13 cellular contexts compared by ENCODE assay signal in the genomic region with DNA sequence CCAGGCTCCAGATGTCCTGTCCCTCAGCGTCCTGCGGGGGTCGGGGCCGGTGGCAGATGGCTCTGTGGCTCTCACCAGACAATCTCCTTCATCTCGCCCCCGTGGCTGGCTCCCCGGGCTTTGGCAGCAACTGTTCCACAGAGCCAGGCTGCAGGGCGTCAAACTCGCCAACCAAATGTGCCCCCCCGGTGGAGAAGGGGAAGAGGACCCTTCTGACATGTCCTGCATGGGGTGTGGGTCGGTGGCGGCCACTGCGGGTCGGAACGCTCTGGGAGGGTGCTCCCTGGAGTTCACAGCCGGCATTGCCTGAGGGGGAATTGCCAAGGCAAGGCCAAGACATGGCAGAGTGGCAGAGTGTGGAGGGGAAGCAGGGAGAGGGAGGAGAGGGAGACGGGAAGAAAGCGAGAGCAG. TPM values are rescaled to one million over a fixed set of nuclear protein-coding genes. Genes with fewer than 3 reads are reported as not detected.
DNase-seq lines count a peak whose midpoint lies in the region; ATAC-seq and TF ChIP-seq lines count a peak whose summit lies in the region.
"Had no signal": no experiment of that assay in that cellular context is flagged by ENCODE, and none has a peak within 500 bp of the region (broad histone marks: within the 10 kb centered on the region; RNA-seq: fewer than 3 reads in every experiment).

No MANE protein-coding gene starts in this region.

- H3K9me3 Mint-ChIP-seq in Caco-2 (ENCODE audit: unreplicated experiment): no peaks in the 10 kb centered on the region
- H3K9me3 Mint-ChIP-seq in chondrocyte (ENCODE audit: low read depth): no peaks in the 10 kb centered on the region
- H3K9me3 Mint-ChIP-seq: stimulated activated naive CD8-positive, alpha-beta T cell treated with anti-CD3 and anti-CD28 coated beads, Interleukin-15, Interleukin-2, amounts not matched to agents 100 ng/mL and 50 ng/mL, for 24 hours had no signal

- H3K79me2 ChIP-seq in osteoblast (ENCODE audit: insufficient read depth, low read length): no peaks in the 10 kb centered on the region

- no TSS peak for BruUV-seq in Caco-2 (replicated peaks; lab: Mats Ljungman, UMichigan)

- no peaks in the 10 kb centered on the region for H3K27me3 Mint-ChIP-seq in Caco-2 (ENCODE audit: insufficient read depth, unreplicated experiment)
- H3K27me3 Mint-ChIP-seq in chondrocyte (ENCODE audit: low read depth): no peaks in the 10 kb centered on the region
- H3K27me3 Mint-ChIP-seq: activated CD4-positive, alpha-beta T cell treated with anti-CD3 and anti-CD28 coated beads, Interleukin-2, amount 10 ng/mL, durations not matched to agents 7 days and 5 days; stimulated activated naive CD8-positive, alpha-beta T cell treated with anti-CD3 and anti-CD28 coated beads, Interleukin-15, Interleukin-2, amounts not matched to agents 100 ng/mL and 50 ng/mL, for 24 hours had no signal

- intact Hi-C loops in Caco-2 (cut with micrococcal nuclease; ENCODE audit: unreplicated experiment): loop anchor here (2.0 kb wide), 1 partner anchor 35 kb away; the partner anchor contains the start of gene BDH1

- H3K4me1 Mint-ChIP-seq in Caco-2 (ENCODE audit: low read depth, unreplicated experiment) (peaks cover 40% of the 10 kb centered on the region), chondrocyte (ENCODE audit: low read depth) (peaks cover 44% of the 10 kb centered on the region)

- H3K36me3 Mint-ChIP-seq in Caco-2 (ENCODE audit: insufficient read depth, unreplicated experiment) (peaks cover 6% of the 10 kb centered on the region), chondrocyte (ENCODE audit: low read depth) (no peaks in the 10 kb centered on the region)

- H3K4me1 ChIP-seq in Caco-2 (peaks cover 43% of the 10 kb centered on the region), osteoblast (ENCODE audit: insufficient read depth, low read length) (peaks cover 12% of the 10 kb centered on the region)
- H3K4me1 ChIP-seq: body of pancreas, gastroesophageal sphincter had no signal

- no peak for DNase-seq in Caco-2
- DNase-seq in NCI-H524 treated with DMSO at 0.1 percent for 48 hours (lab: John Stamatoyannopoulos, UW): peak; percentile 54
- DNase-seq in chondrocyte (ENCODE audit: low spot score): peak; percentile 90
- DNase-seq in osteoblast (ENCODE audit: insufficient read length, low spot score, missing footprints): peak; percentile 81
- DNase-seq in Ammon's horn (ENCODE audit: low spot score): no peak
- no peak for DNase-seq in omental fat pad (ENCODE audit: low spot score)
- DNase-seq in AML-193 (lab: John Stamatoyannopoulos, UW): no peak
- DNase-seq: activated CD4-positive, alpha-beta T cell treated with anti-CD3 and anti-CD28 coated beads, Interleukin-2, amount 10 ng/mL, durations not matched to agents 7 days and 5 days; body of pancreas; effector memory CD4-positive, alpha-beta T cell; NCI-H2171 had no signal

- peak overlapping the region; percentile 96 for H3K27ac Mint-ChIP-seq in Caco-2 (ENCODE audit: unreplicated experiment)
- peak overlapping the region; percentile 89 for H3K27ac Mint-ChIP-seq in chondrocyte (ENCODE audit: unreplicated experiment)

- H3K9me3 ChIP-seq in Caco-2 (no peaks in the 10 kb centered on the region), osteoblast (ENCODE audit: low read depth, low read length) (no peaks in the 10 kb centered on the region)
- H3K9me3 ChIP-seq: body of pancreas, gastroesophageal sphincter had no signal

- H3K4me3 ChIP-seq in Caco-2 (ENCODE audit: low read depth, low read length): no peak overlapping the region
- no peak overlapping the region for H3K4me3 ChIP-seq in osteoblast (ENCODE audit: insufficient read depth, low read length)
- H3K4me3 ChIP-seq: body of pancreas, gastroesophageal sphincter had no signal

- H3K27me3 ChIP-seq in Caco-2 (replicated peaks; ENCODE audit: control insufficient read depth, insufficient read depth, low read length): no peaks in the 10 kb centered on the region
- H3K27me3 ChIP-seq in osteoblast (ENCODE audit: insufficient read depth, low read length): no peaks in the 10 kb centered on the region
- H3K27me3 ChIP-seq: body of pancreas, gastroesophageal sphincter had no signal

- H3K36me3 ChIP-seq in Caco-2 (ENCODE audit: control insufficient read depth, insufficient read depth, low read length): no peaks in the 10 kb centered on the region; the same call in 1 of the 2 replicates
- H3K36me3 ChIP-seq in osteoblast (ENCODE audit: insufficient read depth, low read length): no peaks in the 10 kb centered on the region

- no peak for ATAC-seq in omental fat pad (ENCODE audit: low FRiP score)
- ATAC-seq: gastroesophageal sphincter had no signal

- POLR2A ChIA-PET in Caco-2 (lab: Charles Lee): no interaction called here

- no peaks in the 10 kb centered on the region for H4K20me1 ChIP-seq in osteoblast (ENCODE audit: insufficient read depth, low read length)

- TF ChIP-seq CTCF in Caco-2 (IDR thresholded peaks at IDR 0.05; ENCODE audit: insufficient read depth in 1 of 2, low read depth in 1 of 2, low read length in 1 of 2, severe bottlenecking in 1 of 2, unreplicated experiment in 1 of 2) (no peak), chondrocyte (IDR thresholded peaks at IDR 0.05) (peak; percentile 19), osteoblast (IDR thresholded peaks at IDR 0.05; ENCODE audit: extremely low read depth, low read depth, low read length) (no peak), omental fat pad (IDR thresholded peaks at IDR 0.05) (no peak)

- CTCF ChIA-PET in Caco-2 (lab: Charles Lee): no interaction called here

- H2AFZ ChIP-seq in osteoblast (ENCODE audit: low read length): no peak overlapping the region

- no peak overlapping the region for H3K4me2 ChIP-seq in osteoblast (ENCODE audit: insufficient read depth, low read length)

- H3K4me3 Mint-ChIP-seq in Caco-2 (ENCODE audit: unreplicated experiment) (peak overlapping the region; percentile 75), chondrocyte (ENCODE audit: unreplicated experiment) (no peak overlapping the region)
- H3K4me3 Mint-ChIP-seq: activated CD4-positive, alpha-beta T cell treated with anti-CD3 and anti-CD28 coated beads, Interleukin-2, amount 10 ng/mL, durations not matched to agents 7 days and 5 days; stimulated activated naive CD8-positive, alpha-beta T cell treated with anti-CD3 and anti-CD28 coated beads, Interleukin-15, Interleukin-2, amounts not matched to agents 100 ng/mL and 50 ng/mL, for 24 hours had no signal

- H3K27ac ChIP-seq in osteoblast (ENCODE audit: low read depth, low read length): peak overlapping the region; percentile 51
- H3K27ac ChIP-seq: gastroesophageal sphincter had no signal

RNA-seq across cellular contexts. Expression of gene BDH1, which starts 36.0 kb away (rescaled TPM):
- total RNA-seq in Caco-2 (2022): 41.8 and 43.8 TPM in 2 replicates
- 5.0 to 8.4 TPM (median 6.5 TPM) in 3 replicates for total RNA-seq in chondrocyte
- total RNA-seq in osteoblast: 5.6 and 5.8 TPM in 2 replicates
- 10 to 100 TPM; 11.9 to 24.9 (median 16.1) TPM for total RNA-seq in omental fat pad

Comparison
In these comparisons a context has a peak if more than half of its experiments do, and no peak if none do; other contexts are left out.
1. DNase-seq: peak in NCI-H524 treated with DMSO at 0.1 percent for 48 hours (single experiment), chondrocyte (single experiment) and osteoblast (single experiment); none in Caco-2 (0 of 2), Ammon's horn (single experiment), omental fat pad (single experiment) and AML-193 (0 of 2).